ENCODE assay signal across 1 cellular context in the genomic region with DNA sequence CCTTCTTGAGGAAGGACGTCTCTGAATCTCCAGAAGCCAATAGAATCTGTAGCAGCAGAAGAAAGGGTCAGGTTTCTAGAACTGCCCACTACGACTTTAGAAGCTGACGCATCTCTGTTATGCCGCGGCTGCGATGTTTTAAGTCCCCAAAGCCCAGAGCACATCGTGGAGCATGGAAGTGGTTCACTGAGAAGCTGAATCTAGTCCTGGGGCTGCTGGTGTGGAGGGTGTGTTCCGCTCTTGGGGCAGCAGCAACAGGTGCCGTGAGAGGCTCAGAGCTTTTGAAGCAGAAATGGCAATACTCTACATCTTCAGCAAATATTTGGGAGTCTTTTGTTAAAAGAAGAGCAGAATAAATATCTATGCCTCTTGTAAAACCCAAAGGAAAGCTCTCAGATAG.
TF ChIP-seq lines count a peak whose summit lies in the region.

No MANE protein-coding gene starts in this region.

TF ChIP-seq in GM12878, 131 proteins besides CTCF, POLR2A, EP300 and RAD21:
- no peak for TF ChIP-seq ASH2L (IDR thresholded peaks at IDR 0.05; ENCODE audit: borderline replicate concordance, low read depth)
- TF ChIP-seq, protein P1, sequence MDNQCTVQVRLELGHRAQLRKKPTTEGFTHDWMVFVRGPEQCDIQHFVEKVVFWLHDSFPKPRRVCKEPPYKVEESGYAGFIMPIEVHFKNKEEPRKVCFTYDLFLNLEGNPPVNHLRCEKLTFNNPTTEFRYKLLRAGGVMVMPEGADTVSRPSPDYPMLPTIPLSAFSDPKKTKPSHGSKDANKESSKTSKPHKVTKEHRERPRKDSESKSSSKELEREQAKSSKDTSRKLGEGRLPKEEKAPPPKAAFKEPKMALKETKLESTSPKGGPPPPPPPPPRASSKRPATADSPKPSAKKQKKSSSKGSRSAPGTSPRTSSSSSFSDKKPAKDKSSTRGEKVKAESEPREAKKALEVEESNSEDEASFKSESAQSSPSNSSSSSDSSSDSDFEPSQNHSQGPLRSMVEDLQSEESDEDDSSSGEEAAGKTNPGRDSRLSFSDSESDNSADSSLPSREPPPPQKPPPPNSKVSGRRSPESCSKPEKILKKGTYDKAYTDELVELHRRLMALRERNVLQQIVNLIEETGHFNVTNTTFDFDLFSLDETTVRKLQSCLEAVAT (IDR thresholded peaks at IDR 0.05): peak; percentile 66; the same call in 1 of the 2 replicates
TF ChIP-seq in GM12878: peak in this region for 1.
